1 cellular context compared by ENCODE assay signal in the genomic region with DNA sequence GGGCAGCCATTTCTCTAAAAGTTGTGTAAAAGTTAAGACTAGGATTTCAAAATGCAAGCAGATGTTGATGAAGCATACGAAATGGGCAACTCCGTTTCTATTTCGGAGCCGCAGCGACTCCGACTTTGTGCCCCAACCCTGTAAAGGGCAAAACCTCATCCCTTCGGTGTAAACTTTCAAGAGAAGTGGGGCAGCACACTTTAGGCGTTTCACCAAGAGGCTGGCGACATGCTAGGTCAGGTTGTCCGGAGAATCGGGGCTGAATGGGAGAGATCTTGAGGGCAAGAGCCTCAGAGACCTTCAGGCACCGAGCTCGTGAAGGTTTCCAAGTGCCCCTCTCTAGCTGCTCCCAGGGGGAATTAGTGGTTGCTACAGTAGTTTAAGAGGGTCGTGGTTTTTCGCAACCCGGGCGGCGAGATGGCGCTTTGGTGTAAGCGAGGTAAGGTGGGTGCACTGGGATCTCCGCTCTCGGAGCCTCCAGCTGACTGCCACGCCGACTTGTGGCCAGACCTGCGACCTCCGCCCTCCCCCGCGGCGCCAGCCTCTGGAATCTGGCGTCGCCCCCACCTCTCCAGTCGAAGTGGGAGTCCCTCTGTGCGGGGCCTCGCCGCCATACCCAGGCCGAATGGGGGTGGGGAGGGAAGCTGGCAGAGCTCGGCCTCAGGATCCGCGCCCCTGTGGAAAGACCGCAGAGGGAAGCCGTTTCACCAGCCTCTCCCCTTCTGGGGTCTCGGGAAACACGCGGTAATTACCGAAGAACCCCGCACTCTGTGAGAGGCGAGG.
TF ChIP-seq lines count a peak whose summit lies in the region.

No MANE protein-coding gene starts in this region.

TF ChIP-seq in HepG2, 621 proteins besides CTCF, POLR2A, EP300 and RAD21 (continued from another document and continues in another):
- TF ChIP-seq NFATC3 (CRISPR knock-in tag; IDR thresholded peaks at IDR 0.05) (no peak), ZNF674 (CRISPR knock-in tag; IDR thresholded peaks at IDR 0.05; ENCODE audit: low read depth) (0 out of 2 replicates have a peak, but pooled peaks have one; percentile 18), PCBP1 (IDR thresholded peaks at IDR 0.05; ENCODE audit: borderline replicate concordance, low read depth, low read length) (no peak), ZNF563 (CRISPR knock-in tag; IDR thresholded peaks at IDR 0.05) (0 out of 2 replicates have a peak, but pooled peaks have one; percentile 72), ZNF616 (CRISPR knock-in tag; IDR thresholded peaks at IDR 0.05; ENCODE audit: low read depth) (peak; percentile 78; the same call in 1 of the 2 replicates), PHF20 (CRISPR knock-in tag; IDR thresholded peaks at IDR 0.05) (no peak), NFE2L2 (IDR thresholded peaks at IDR 0.05; ENCODE audit: low read length) (no peak), CBFB (CRISPR knock-in tag; IDR thresholded peaks at IDR 0.05) (peak; percentile 29; the same call in 1 of the 2 replicates), NCOA1 (CRISPR knock-in tag; IDR thresholded peaks at IDR 0.05) (peak; percentile 85; the same call in 1 of the 2 replicates), ZBTB20 (CRISPR knock-in tag; IDR thresholded peaks at IDR 0.05; ENCODE audit: borderline replicate concordance, low read depth) (no peak), ASH2L (IDR thresholded peaks at IDR 0.05; ENCODE audit: insufficient read length, low read depth, low read length) (peak; percentile 75), ZNF124 (CRISPR knock-in tag; IDR thresholded peaks at IDR 0.05) (no peak), ZNF776 (CRISPR knock-in tag; IDR thresholded peaks at IDR 0.05) (peak; percentile 95), NKX3-1 (CRISPR knock-in tag; IDR thresholded peaks at IDR 0.05) (0 out of 2 replicates have a peak, but pooled peaks have one; percentile 76), NAIF1 (CRISPR knock-in tag; IDR thresholded peaks at IDR 0.05; ENCODE audit: borderline replicate concordance) (peak; percentile 20; the same call in 1 of the 2 replicates), ZBTB8A (CRISPR knock-in tag; IDR thresholded peaks at IDR 0.05; ENCODE audit: borderline replicate concordance, low read depth) (no peak), YY1 (IDR thresholded peaks at IDR 0.05; ENCODE audit: insufficient read depth, insufficient replicate concordance, low read depth, low read length) (no peak), ISX (CRISPR knock-in tag; conservative IDR thresholded peaks at IDR 0.05) (peak; percentile 68; the same call in 1 of the 2 replicates), ELF3 (CRISPR knock-in tag; IDR thresholded peaks at IDR 0.05) (no peak), ZNF709 (CRISPR knock-in tag; IDR thresholded peaks at IDR 0.05) (peak; percentile 92), ZNF850 (CRISPR knock-in tag; conservative IDR thresholded peaks at IDR 0.05) (no peak), NFKB2 (CRISPR knock-in tag; IDR thresholded peaks at IDR 0.05; ENCODE audit: borderline replicate concordance) (peak; percentile 97), ZEB1 (IDR thresholded peaks at IDR 0.05; ENCODE audit: insufficient replicate concordance, low read depth) (no peak), ZNF496 (CRISPR knock-in tag; IDR thresholded peaks at IDR 0.05; ENCODE audit: insufficient replicate concordance) (no peak), ZFP36 (IDR thresholded peaks at IDR 0.05; ENCODE audit: borderline replicate concordance, low read depth, low read length, partially characterized antibody) (no peak), KMT2A (CRISPR knock-in tag; IDR thresholded peaks at IDR 0.05) (peak; percentile 76), ZNF207 (IDR thresholded peaks at IDR 0.05; ENCODE audit: borderline replicate concordance) (no peak), RXRA (CRISPR knock-in tag; IDR thresholded peaks at IDR 0.05) (no peak; the same call in 1 of the 2 replicates), ZNF766 (CRISPR knock-in tag; IDR thresholded peaks at IDR 0.05; ENCODE audit: borderline replicate concordance) (peak; percentile 89; the same call in 1 of the 2 replicates), GABPA (IDR thresholded peaks at IDR 0.05; ENCODE audit: low read depth, low read length) (no peak), GABPA (CRISPR knock-in tag; IDR thresholded peaks at IDR 0.05; ENCODE audit: low read depth) (0 out of 2 replicates have a peak, but pooled peaks have one; percentile 29), GABPB1 (CRISPR knock-in tag; IDR thresholded peaks at IDR 0.05) (0 out of 2 replicates have a peak, but pooled peaks have one; percentile 35), PCBP2 (optimal IDR thresholded peaks at IDR 0.05; ENCODE audit: low read depth, low read length, poor library complexity, severe bottlenecking) (no peak), PHF5A (CRISPR knock-in tag; IDR thresholded peaks at IDR 0.05; ENCODE audit: low read depth, unreplicated experiment) (no peak), POLR2AphosphoS5 (IDR thresholded peaks at IDR 0.05; ENCODE audit: low read depth, low read length) (peak; percentile 45), AKAP8 (CRISPR knock-in tag; IDR thresholded peaks at IDR 0.05) (no peak), HOXD1 (CRISPR knock-in tag; IDR thresholded peaks at IDR 0.05) (peak; percentile 86; the same call in 1 of the 2 replicates), ZNF605 (CRISPR knock-in tag; IDR thresholded peaks at IDR 0.05) (peak; percentile 93), ZNF549 (CRISPR knock-in tag; IDR thresholded peaks at IDR 0.05) (0 out of 2 replicates have a peak, but pooled peaks have one; percentile 51), SMAD3 (CRISPR knock-in tag; IDR thresholded peaks at IDR 0.05) (no peak), ZFP36L1 (CRISPR knock-in tag; IDR thresholded peaks at IDR 0.05) (no peak; the same call in 1 of the 2 replicates), NCOR1 (IDR thresholded peaks at IDR 0.05; ENCODE audit: borderline replicate concordance, low read length) (no peak), ZSCAN31 (CRISPR knock-in tag; IDR thresholded peaks at IDR 0.05; ENCODE audit: low read depth) (peak; percentile 57; the same call in 1 of the 2 replicates), HNRNPK (IDR thresholded peaks at IDR 0.05; ENCODE audit: low read depth, low read length, poor library complexity, severe bottlenecking) (no peak), ARHGAP35 (CRISPR knock-in tag; IDR thresholded peaks at IDR 0.05; ENCODE audit: borderline replicate concordance) (no peak), REL (CRISPR knock-in tag; conservative IDR thresholded peaks at IDR 0.05) (peak; percentile 77; the same call in 1 of the 2 replicates), FOXJ3 (CRISPR knock-in tag; IDR thresholded peaks at IDR 0.05; ENCODE audit: borderline replicate concordance) (peak; percentile 72)
- TF ChIP-seq, protein P1, sequence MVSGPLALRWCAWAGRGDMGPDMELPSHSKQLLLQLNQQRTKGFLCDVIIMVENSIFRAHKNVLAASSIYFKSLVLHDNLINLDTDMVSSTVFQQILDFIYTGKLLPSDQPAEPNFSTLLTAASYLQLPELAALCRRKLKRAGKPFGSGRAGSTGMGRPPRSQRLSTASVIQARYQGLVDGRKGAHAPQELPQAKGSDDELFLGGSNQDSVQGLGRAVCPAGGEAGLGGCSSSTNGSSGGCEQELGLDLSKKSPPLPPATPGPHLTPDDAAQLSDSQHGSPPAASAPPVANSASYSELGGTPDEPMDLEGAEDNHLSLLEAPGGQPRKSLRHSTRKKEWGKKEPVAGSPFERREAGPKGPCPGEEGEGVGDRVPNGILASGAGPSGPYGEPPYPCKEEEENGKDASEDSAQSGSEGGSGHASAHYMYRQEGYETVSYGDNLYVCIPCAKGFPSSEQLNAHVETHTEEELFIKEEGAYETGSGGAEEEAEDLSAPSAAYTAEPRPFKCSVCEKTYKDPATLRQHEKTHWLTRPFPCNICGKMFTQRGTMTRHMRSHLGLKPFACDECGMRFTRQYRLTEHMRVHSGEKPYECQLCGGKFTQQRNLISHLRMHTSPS (CRISPR knock-in tag; IDR thresholded peaks at IDR 0.05; ENCODE audit: low read depth) = peak; percentile 62
- TF ChIP-seq, protein P2, sequence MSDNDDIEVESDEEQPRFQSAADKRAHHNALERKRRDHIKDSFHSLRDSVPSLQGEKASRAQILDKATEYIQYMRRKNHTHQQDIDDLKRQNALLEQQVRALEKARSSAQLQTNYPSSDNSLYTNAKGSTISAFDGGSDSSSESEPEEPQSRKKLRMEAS (IDR thresholded peaks at IDR 0.05) = peak; percentile 65
- TF ChIP-seq, protein P3, sequence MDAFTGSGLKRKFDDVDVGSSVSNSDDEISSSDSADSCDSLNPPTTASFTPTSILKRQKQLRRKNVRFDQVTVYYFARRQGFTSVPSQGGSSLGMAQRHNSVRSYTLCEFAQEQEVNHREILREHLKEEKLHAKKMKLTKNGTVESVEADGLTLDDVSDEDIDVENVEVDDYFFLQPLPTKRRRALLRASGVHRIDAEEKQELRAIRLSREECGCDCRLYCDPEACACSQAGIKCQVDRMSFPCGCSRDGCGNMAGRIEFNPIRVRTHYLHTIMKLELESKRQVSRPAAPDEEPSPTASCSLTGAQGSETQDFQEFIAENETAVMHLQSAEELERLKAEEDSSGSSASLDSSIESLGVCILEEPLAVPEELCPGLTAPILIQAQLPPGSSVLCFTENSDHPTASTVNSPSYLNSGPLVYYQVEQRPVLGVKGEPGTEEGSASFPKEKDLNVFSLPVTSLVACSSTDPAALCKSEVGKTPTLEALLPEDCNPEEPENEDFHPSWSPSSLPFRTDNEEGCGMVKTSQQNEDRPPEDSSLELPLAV (CRISPR knock-in tag; conservative IDR thresholded peaks at IDR 0.05; ENCODE audit: low read depth) = no peak
- TF ChIP-seq, protein P4, sequence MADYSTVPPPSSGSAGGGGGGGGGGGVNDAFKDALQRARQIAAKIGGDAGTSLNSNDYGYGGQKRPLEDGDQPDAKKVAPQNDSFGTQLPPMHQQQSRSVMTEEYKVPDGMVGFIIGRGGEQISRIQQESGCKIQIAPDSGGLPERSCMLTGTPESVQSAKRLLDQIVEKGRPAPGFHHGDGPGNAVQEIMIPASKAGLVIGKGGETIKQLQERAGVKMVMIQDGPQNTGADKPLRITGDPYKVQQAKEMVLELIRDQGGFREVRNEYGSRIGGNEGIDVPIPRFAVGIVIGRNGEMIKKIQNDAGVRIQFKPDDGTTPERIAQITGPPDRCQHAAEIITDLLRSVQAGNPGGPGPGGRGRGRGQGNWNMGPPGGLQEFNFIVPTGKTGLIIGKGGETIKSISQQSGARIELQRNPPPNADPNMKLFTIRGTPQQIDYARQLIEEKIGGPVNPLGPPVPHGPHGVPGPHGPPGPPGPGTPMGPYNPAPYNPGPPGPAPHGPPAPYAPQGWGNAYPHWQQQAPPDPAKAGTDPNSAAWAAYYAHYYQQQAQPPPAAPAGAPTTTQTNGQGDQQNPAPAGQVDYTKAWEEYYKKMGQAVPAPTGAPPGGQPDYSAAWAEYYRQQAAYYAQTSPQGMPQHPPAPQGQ (CRISPR knock-in tag; IDR thresholded peaks at IDR 0.05; ENCODE audit: borderline replicate concordance) = no peak
- TF ChIP-seq, protein P5, sequence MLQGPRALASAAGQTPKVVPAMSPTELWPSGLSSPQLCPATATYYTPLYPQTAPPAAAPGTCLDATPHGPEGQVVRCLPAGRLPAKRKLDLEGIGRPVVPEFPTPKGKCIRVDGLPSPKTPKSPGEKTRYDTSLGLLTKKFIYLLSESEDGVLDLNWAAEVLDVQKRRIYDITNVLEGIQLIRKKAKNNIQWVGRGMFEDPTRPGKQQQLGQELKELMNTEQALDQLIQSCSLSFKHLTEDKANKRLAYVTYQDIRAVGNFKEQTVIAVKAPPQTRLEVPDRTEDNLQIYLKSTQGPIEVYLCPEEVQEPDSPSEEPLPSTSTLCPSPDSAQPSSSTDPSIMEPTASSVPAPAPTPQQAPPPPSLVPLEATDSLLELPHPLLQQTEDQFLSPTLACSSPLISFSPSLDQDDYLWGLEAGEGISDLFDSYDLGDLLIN (CRISPR knock-in tag; IDR thresholded peaks at IDR 0.05; ENCODE audit: borderline replicate concordance) = 0 out of 2 replicates have a peak, but pooled peaks have one; percentile 91
- TF ChIP-seq, protein P6, sequence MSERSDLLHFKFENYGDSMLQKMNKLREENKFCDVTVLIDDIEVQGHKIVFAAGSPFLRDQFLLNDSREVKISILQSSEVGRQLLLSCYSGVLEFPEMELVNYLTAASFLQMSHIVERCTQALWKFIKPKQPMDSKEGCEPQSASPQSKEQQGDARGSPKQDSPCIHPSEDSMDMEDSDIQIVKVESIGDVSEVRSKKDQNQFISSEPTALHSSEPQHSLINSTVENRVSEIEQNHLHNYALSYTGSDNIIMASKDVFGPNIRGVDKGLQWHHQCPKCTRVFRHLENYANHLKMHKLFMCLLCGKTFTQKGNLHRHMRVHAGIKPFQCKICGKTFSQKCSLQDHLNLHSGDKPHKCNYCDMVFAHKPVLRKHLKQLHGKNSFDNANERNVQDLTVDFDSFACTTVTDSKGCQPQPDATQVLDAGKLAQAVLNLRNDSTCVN (CRISPR knock-in tag; IDR thresholded peaks at IDR 0.05; ENCODE audit: borderline replicate concordance) = peak; percentile 65; the same call in 1 of the 2 replicates
- TF ChIP-seq, protein P7, sequence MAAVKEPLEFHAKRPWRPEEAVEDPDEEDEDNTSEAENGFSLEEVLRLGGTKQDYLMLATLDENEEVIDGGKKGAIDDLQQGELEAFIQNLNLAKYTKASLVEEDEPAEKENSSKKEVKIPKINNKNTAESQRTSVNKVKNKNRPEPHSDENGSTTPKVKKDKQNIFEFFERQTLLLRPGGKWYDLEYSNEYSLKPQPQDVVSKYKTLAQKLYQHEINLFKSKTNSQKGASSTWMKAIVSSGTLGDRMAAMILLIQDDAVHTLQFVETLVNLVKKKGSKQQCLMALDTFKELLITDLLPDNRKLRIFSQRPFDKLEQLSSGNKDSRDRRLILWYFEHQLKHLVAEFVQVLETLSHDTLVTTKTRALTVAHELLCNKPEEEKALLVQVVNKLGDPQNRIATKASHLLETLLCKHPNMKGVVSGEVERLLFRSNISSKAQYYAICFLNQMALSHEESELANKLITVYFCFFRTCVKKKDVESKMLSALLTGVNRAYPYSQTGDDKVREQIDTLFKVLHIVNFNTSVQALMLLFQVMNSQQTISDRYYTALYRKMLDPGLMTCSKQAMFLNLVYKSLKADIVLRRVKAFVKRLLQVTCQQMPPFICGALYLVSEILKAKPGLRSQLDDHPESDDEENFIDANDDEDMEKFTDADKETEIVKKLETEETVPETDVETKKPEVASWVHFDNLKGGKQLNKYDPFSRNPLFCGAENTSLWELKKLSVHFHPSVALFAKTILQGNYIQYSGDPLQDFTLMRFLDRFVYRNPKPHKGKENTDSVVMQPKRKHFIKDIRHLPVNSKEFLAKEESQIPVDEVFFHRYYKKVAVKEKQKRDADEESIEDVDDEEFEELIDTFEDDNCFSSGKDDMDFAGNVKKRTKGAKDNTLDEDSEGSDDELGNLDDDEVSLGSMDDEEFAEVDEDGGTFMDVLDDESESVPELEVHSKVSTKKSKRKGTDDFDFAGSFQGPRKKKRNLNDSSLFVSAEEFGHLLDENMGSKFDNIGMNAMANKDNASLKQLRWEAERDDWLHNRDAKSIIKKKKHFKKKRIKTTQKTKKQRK (IDR thresholded peaks at IDR 0.05; ENCODE audit: low read length) = no peak
- TF ChIP-seq, protein P8, sequence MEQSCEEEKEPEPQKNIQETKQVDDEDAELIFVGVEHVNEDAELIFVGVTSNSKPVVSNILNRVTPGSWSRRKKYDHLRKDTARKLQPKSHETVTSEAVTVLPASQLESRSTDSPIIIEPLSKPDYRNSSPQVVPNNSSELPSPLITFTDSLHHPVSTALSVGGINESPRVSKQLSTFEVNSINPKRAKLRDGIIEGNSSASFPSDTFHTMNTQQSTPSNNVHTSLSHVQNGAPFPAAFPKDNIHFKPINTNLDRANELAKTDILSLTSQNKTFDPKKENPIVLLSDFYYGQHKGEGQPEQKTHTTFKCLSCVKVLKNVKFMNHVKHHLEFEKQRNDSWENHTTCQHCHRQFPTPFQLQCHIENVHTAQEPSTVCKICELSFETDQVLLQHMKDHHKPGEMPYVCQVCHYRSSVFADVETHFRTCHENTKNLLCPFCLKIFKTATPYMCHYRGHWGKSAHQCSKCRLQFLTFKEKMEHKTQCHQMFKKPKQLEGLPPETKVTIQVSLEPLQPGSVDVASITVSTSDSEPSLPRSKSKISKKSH (CRISPR knock-in tag; IDR thresholded peaks at IDR 0.05; ENCODE audit: borderline replicate concordance) = peak; percentile 64; the same call in 1 of the 2 replicates
